ENCODE assay signal across 1 cellular context in genomic region chr7:18494821-18495408, GRCh38.
TF ChIP-seq lines count a peak whose summit lies in the region.

No MANE protein-coding gene starts in this region.

TF ChIP-seq in SK-N-SH treated with all-trans-retinoic acid at 6 μM for 48 hours, 23 proteins besides CTCF, POLR2A, EP300 and RAD21 (continued from another document):
- TF ChIP-seq, protein P1, sequence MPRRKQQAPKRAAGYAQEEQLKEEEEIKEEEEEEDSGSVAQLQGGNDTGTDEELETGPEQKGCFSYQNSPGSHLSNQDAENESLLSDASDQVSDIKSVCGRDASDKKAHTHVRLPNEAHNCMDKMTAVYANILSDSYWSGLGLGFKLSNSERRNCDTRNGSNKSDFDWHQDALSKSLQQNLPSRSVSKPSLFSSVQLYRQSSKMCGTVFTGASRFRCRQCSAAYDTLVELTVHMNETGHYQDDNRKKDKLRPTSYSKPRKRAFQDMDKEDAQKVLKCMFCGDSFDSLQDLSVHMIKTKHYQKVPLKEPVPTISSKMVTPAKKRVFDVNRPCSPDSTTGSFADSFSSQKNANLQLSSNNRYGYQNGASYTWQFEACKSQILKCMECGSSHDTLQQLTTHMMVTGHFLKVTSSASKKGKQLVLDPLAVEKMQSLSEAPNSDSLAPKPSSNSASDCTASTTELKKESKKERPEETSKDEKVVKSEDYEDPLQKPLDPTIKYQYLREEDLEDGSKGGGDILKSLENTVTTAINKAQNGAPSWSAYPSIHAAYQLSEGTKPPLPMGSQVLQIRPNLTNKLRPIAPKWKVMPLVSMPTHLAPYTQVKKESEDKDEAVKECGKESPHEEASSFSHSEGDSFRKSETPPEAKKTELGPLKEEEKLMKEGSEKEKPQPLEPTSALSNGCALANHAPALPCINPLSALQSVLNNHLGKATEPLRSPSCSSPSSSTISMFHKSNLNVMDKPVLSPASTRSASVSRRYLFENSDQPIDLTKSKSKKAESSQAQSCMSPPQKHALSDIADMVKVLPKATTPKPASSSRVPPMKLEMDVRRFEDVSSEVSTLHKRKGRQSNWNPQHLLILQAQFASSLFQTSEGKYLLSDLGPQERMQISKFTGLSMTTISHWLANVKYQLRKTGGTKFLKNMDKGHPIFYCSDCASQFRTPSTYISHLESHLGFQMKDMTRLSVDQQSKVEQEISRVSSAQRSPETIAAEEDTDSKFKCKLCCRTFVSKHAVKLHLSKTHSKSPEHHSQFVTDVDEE (CRISPR knock-in tag; IDR thresholded peaks at IDR 0.05) = no peak
